In genomic region chr2:219619235-219619634, GRCh38 we compare ENCODE assay signal across 24 cellular contexts. TPM values are rescaled to one million over a fixed set of nuclear protein-coding genes. Genes with fewer than 3 reads are reported as not detected.
DNase-seq lines count a peak whose midpoint lies in the region; ATAC-seq, FAIRE-seq and TF ChIP-seq lines count a peak whose summit lies in the region.
"Had no signal": no experiment of that assay in that cellular context is flagged by ENCODE, and none has a peak within 500 bp of the region (broad histone marks: within the 10 kb centered on the region; RNA-seq: fewer than 3 reads in every experiment).

No MANE protein-coding gene starts in this region.

- ATAC-seq in left cardiac atrium (no peak), GM18511 (IDR thresholded peaks at IDR 0.05; ENCODE audit: unreplicated experiment) (no peak)
- ATAC-seq: effector memory CD8-positive, alpha-beta T cell had no signal

- intact Hi-C loops in left cardiac atrium (cut with DNase I): no loop called here

- no peak for FAIRE-seq in small intestine (lab: Jason Lieb, UNC)

- H3K4me3 ChIP-seq in cardiac muscle cell: no peak overlapping the region
- no peak overlapping the region for H3K4me3 ChIP-seq in WERI-Rb-1 (ENCODE audit: low read depth, low read length)
- H3K4me3 ChIP-seq in small intestine (ENCODE audit: low read depth in 1 of 2, low read length in 2 of 2): no peak overlapping the region
- H3K4me3 ChIP-seq: SJSA1, skin epidermis, stomach had no signal

- H3K27me3 ChIP-seq in cardiac muscle cell (no peaks in the 10 kb centered on the region), WERI-Rb-1 (ENCODE audit: insufficient read depth, low read depth, severe bottlenecking) (no peaks in the 10 kb centered on the region), small intestine (ENCODE audit: control insufficient read depth in 2 of 2, insufficient read depth in 2 of 2, low read length in 2 of 2) (no peaks in the 10 kb centered on the region)
- H3K27me3 ChIP-seq: stomach had no signal

- no peaks in the 10 kb centered on the region for H3K36me3 ChIP-seq in cardiac muscle cell
- H3K36me3 ChIP-seq in WERI-Rb-1: no peaks in the 10 kb centered on the region
- peaks cover 0 to 5% of the 10 kb centered on the region in 2 donors for H3K36me3 ChIP-seq in small intestine (ENCODE audit: control insufficient read depth in 2 of 2, insufficient read depth in 2 of 2, low read length in 2 of 2)

- H3K27ac ChIP-seq in cardiac muscle cell (no peak overlapping the region), WERI-Rb-1 (peak overlapping the region; percentile 77), small intestine (ENCODE audit: low read depth in 1 of 2, low read length in 1 of 2) (no peak overlapping the region)
- H3K27ac ChIP-seq: SJSA1, skin epidermis, stomach had no signal

- H3K4me1 ChIP-seq in cardiac muscle cell (ENCODE audit: low read depth) (peaks cover 14% of the 10 kb centered on the region), small intestine (ENCODE audit: control insufficient read depth in 2 of 2, insufficient read depth in 1 of 2, low read depth in 1 of 2, low read length in 1 of 2) (no peaks in the 10 kb centered on the region)
- H3K4me1 ChIP-seq: SJSA1, stomach had no signal

- no peak for TF ChIP-seq CTCF in cardiac muscle cell (IDR thresholded peaks at IDR 0.05; ENCODE audit: low read depth, low read length)
- TF ChIP-seq CTCF in WERI-Rb-1 (IDR thresholded peaks at IDR 0.05; ENCODE audit: low read depth, low read length): peak; percentile 64

- DNase-seq in cardiac muscle cell (ENCODE audit: low read depth in 1 of 2, low spot score in 1 of 2): peak; percentile 16 to 40
- no peak for DNase-seq in left cardiac atrium
- peak; percentile 47 for DNase-seq in WERI-Rb-1
- DNase-seq in iPS-NIHi7 (ENCODE audit: extremely low spot score): peak; percentile 80
- no peak for DNase-seq in small intestine
- no peak for DNase-seq in NCI-H2081 (lab: John Stamatoyannopoulos, UW)
- no peak for DNase-seq in anterior cingulate cortex (lab: John Stamatoyannopoulos, UW)
- DNase-seq: activated B cell treated with CpG ODN at 0.5 μM for 24 hours; activated CD4-positive, alpha-beta memory T cell treated with anti-CD3 and anti-CD28 coated beads for 36 hours; activated naive CD4-positive, alpha-beta T cell; amygdala; CD4-positive, CD25-positive, alpha-beta regulatory T cell; effector memory CD8-positive, alpha-beta T cell; head of caudate nucleus; HFFc6; naive B cell; NCI-H1694; NCI-H446; stimulated activated CD4-positive, alpha-beta T cell treated with anti-CD3 and anti-CD28 coated beads, Interleukin-4, amount 100 ng/mL, for 1 hour; stomach had no signal

- no peaks in the 10 kb centered on the region for H3K9me3 ChIP-seq in cardiac muscle cell (ENCODE audit: low read depth)
- H3K9me3 ChIP-seq in WERI-Rb-1 (ENCODE audit: severe bottlenecking): no peaks in the 10 kb centered on the region
- H3K9me3 ChIP-seq in small intestine (ENCODE audit: control insufficient read depth, low read depth): no peaks in the 10 kb centered on the region
- H3K9me3 ChIP-seq: SJSA1, stomach had no signal

- WGBS in small intestine, 3 donors: 54 to 79% (median 68%) methylated on average over 4 of the region's 4 CpGs

RNA-seq across cellular contexts. Expression of gene SLC4A3, which starts 8.2 kb away (rescaled TPM):
- total RNA-seq in cardiac muscle cell (38.8 and 39.8 TPM in 2 replicates), left cardiac atrium (100 to 1,000 TPM; 261 to 360 TPM)
- polyA plus RNA-seq in cardiac muscle cell (42.9 and 47.7 TPM in 2 replicates), small intestine (1 to 10 TPM in 2 of 3 donors, not detected in 1; 1.1 to 2.2 TPM)
- total RNA-seq: activated B cell treated with CpG ODN at 0.5 μM for 24 hours; activated CD4-positive, alpha-beta memory T cell treated with anti-CD3 and anti-CD28 coated beads for 36 hours; CD4-positive, CD25-positive, alpha-beta regulatory T cell had no signal
- polyA plus RNA-seq: CD4-positive, CD25-positive, alpha-beta regulatory T cell had no signal

RNA-seq across cellular contexts. Expression of gene STK11IP, which starts 21.6 kb away (rescaled TPM):
- total RNA-seq in cardiac muscle cell (17.8 and 22.4 TPM in 2 replicates), left cardiac atrium (10 to 100 TPM; 12.4 to 14.1 TPM)
- polyA plus RNA-seq in cardiac muscle cell (24.4 and 26.3 TPM in 2 replicates), small intestine (10 to 100 TPM; 20.4 to 38.9 (median 23.9) TPM)

RNA-seq across cellular contexts. Expression of gene INHA, which starts 47.1 kb away (rescaled TPM):
- total RNA-seq in cardiac muscle cell (11.4 and 39.0 TPM in 2 replicates), left cardiac atrium (10 to 100 TPM in 1 of 2 donors, 1 to 10 TPM in 1; 2.2 to 16.2 TPM)
- polyA plus RNA-seq in cardiac muscle cell (13.3 and 39.1 TPM in 2 replicates), small intestine (under 1 TPM in 1 of 3 donors, not detected in 2; 0.18 TPM)
- total RNA-seq: activated B cell treated with CpG ODN at 0.5 μM for 24 hours; activated CD4-positive, alpha-beta memory T cell treated with anti-CD3 and anti-CD28 coated beads for 36 hours; CD4-positive, CD25-positive, alpha-beta regulatory T cell; lung microvascular endothelial cell had no signal
- polyA plus RNA-seq: CD4-positive, CD25-positive, alpha-beta regulatory T cell had no signal

RNA-seq across cellular contexts. Expression of gene OBSL1, which starts 47.9 kb away (rescaled TPM):
- total RNA-seq in cardiac muscle cell (540 and 746 TPM in 2 replicates), left cardiac atrium (100 to 1,000 TPM; 121 to 187 TPM)
- polyA plus RNA-seq in cardiac muscle cell (276 and 302 TPM in 2 replicates), small intestine (10 to 100 TPM in 2 of 3 donors, 1 to 10 TPM in 1; 4.5 to 16.3 (median 14.6) TPM)
- total RNA-seq: activated B cell treated with CpG ODN at 0.5 μM for 24 hours had no signal
- polyA plus RNA-seq: CD4-positive, CD25-positive, alpha-beta regulatory T cell had no signal

Comparison
In these comparisons a context has a peak if more than half of its experiments do, and no peak if none do; other contexts are left out.
1. DNase-seq: peak in cardiac muscle cell (2 of 2), WERI-Rb-1 (single experiment) and iPS-NIHi7 (single experiment); none in left cardiac atrium (single experiment), small intestine (single experiment), NCI-H2081 (0 of 2) and anterior cingulate cortex (0 of 58).